Comparison of ENCODE assay signal across 1 cellular context in the genomic region with DNA sequence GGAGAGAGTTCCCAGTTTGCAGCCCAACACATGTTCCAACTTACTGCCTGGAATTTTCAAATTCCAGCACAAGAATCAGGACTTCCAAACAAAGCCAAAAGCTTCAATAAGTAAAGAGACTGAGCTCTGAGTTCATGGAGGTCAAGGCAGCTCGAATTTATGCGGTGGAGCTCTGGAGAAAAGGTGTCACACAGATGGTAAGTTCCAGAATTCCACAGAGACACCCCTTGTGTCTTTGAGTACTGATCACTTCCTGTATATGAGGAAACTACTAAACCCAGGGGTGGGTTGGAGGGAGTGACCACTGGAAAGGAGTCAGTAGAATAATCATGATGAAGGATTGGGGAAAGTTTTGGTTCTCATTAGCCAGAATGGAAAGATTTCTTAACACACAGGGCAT.
TF ChIP-seq lines count a peak whose summit lies in the region.

No MANE protein-coding gene starts in this region.

TF ChIP-seq in GM23338, 12 proteins besides CTCF, POLR2A, EP300 and RAD21 (continued from another document):
- TF ChIP-seq ZNF462 (CRISPR knock-in tag; IDR thresholded peaks at IDR 0.05) (no peak), EZH2 (IDR thresholded peaks at IDR 0.05; ENCODE audit: low read depth, unreplicated experiment) (no peak), STAT1 (IDR thresholded peaks at IDR 0.05; ENCODE audit: unreplicated experiment) (no peak), EZH2phosphoT487 (IDR thresholded peaks at IDR 0.05; ENCODE audit: unreplicated experiment) (no peak), ETS1 (IDR thresholded peaks at IDR 0.05) (no peak), CREB1 (CRISPR knock-in tag; IDR thresholded peaks at IDR 0.05; ENCODE audit: low read depth) (no peak), POLR2AphosphoS5 (IDR thresholded peaks at IDR 0.05; ENCODE audit: low read depth) (no peak), REST (IDR thresholded peaks at IDR 0.05; ENCODE audit: unreplicated experiment) (no peak), ZNF331 (CRISPR knock-in tag; IDR thresholded peaks at IDR 0.05; ENCODE audit: low read depth) (no peak), NANOG (IDR thresholded peaks at IDR 0.05; ENCODE audit: borderline replicate concordance) (no peak), JUNB (IDR thresholded peaks at IDR 0.05; ENCODE audit: unreplicated experiment) (no peak)
